Comparison of ENCODE assay signal across 11 cellular contexts in the genomic region with DNA sequence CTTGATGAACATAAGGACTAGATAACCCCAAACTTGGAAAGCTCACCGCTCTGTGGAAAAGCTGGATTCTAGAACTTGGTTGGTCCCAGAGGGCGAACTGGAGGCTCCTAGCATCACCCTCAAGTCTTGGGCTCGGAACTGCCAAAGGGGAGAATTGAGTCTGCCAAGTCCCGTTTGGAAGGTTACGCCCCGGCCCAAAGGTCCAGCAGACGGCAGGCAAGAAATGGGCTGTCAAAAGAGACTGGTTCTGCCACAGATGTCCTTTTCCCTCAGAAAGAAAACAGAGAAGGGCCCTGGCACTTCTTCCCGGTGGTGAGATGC.
A peak's percentile ranks its signal among the peaks of the same experiment; 100 is the strongest.
DNase-seq lines count a peak whose midpoint lies in the region; ATAC-seq and TF ChIP-seq lines count a peak whose summit lies in the region.
"Had no signal": no experiment of that assay in that cellular context is flagged by ENCODE, and none has a peak within 500 bp of the region (broad histone marks: within the 10 kb centered on the region; RNA-seq: fewer than 3 reads in every experiment).

No MANE protein-coding gene starts in this region.

- H4K20me1 ChIP-seq in KMS-11 (ENCODE audit: insufficient read depth) = no peaks in the 10 kb centered on the region

- H3K27me3 ChIP-seq in CD4-positive, CD25-positive, alpha-beta regulatory T cell (ENCODE audit: control insufficient read depth, insufficient read depth, low read length) = no peaks in the 10 kb centered on the region
- no peaks in the 10 kb centered on the region for H3K27me3 ChIP-seq in KMS-11 (ENCODE audit: insufficient read depth, low read depth)
- no peaks in the 10 kb centered on the region for H3K27me3 ChIP-seq in neuronal stem cell (ENCODE audit: control insufficient read depth in 3 of 3, insufficient read depth in 3 of 3, low read depth in 1 of 3, low read length in 3 of 3)

- no peak overlapping the region for H2BK12ac ChIP-seq in neuronal stem cell (ENCODE audit: low read length)

- no peak overlapping the region for H3K4me3 ChIP-seq in CD4-positive, CD25-positive, alpha-beta regulatory T cell (ENCODE audit: low read depth, low read length)
- no peak overlapping the region for H3K4me3 ChIP-seq in KMS-11 (IDR thresholded peaks at IDR 0.05; ENCODE audit: insufficient read depth, low read depth, low read length)
- H3K4me3 ChIP-seq in neuronal stem cell (ENCODE audit: low read length in 2 of 2) = no peak overlapping the region

- peak overlapping the region in 1 of 4 donors; percentile 37 for H3K4me3 Mint-ChIP-seq in CD4-positive, CD25-positive, alpha-beta regulatory T cell
- no peak overlapping the region for H3K4me3 Mint-ChIP-seq in dendritic cell treated with granulocyte-macrophage colony-stimulating factor and Interleukin-4, amounts not matched to agents 40 ng/mL and 50 ng/mL, for 4 days
- H3K4me3 Mint-ChIP-seq: activated CD8-positive, alpha-beta T cell treated with anti-CD3 and anti-CD28 coated beads for 36 hours; CD8-positive, alpha-beta T cell had no signal

- H2AFZ ChIP-seq in KMS-11 (ENCODE audit: low read depth) (no peak overlapping the region), neuronal stem cell (ENCODE audit: low read length) (peak overlapping the region; percentile 85)

- no peak for DNase-seq in CD4-positive, CD25-positive, alpha-beta regulatory T cell
- no peak for DNase-seq in neuronal stem cell (ENCODE audit: low spot score)
- no peak for DNase-seq in islet precursor cell
- DNase-seq: kidney, NCI-H510A had no signal

- no peaks in the 10 kb centered on the region for H3K9me3 Mint-ChIP-seq in CD4-positive, CD25-positive, alpha-beta regulatory T cell
- no peaks in the 10 kb centered on the region for H3K9me3 Mint-ChIP-seq in dendritic cell treated with granulocyte-macrophage colony-stimulating factor and Interleukin-4, amounts not matched to agents 40 ng/mL and 50 ng/mL, for 4 days
- H3K9me3 Mint-ChIP-seq: activated CD8-positive, alpha-beta T cell treated with anti-CD3 and anti-CD28 coated beads for 36 hours; CD8-positive, alpha-beta T cell had no signal

- no peak overlapping the region for H4K8ac ChIP-seq in neuronal stem cell (ENCODE audit: low read depth, low read length)

- H3K9me3 ChIP-seq in CD4-positive, CD25-positive, alpha-beta regulatory T cell (ENCODE audit: control insufficient read depth in 2 of 2, low read length in 2 of 2) = no peaks in the 10 kb centered on the region
- no peaks in the 10 kb centered on the region for H3K9me3 ChIP-seq in neuronal stem cell (replicated peaks in 1 of 2; ENCODE audit: control insufficient read depth in 2 of 2, insufficient read depth in 1 of 2, low read depth in 1 of 2, low read length in 2 of 2)

- H3K27ac ChIP-seq in CD4-positive, CD25-positive, alpha-beta regulatory T cell (ENCODE audit: insufficient read depth, low read length, poor library complexity, severe bottlenecking) = no peak overlapping the region
- H3K27ac ChIP-seq in KMS-11 (peak overlapping the region; percentile 100), neuronal stem cell (replicated peaks; ENCODE audit: low read length) (no peak overlapping the region)

- TF ChIP-seq CTCF in KMS-11 (conservative IDR thresholded peaks at IDR 0.05; ENCODE audit: low read depth, low read length) = no peak

- peak overlapping the region; percentile 41; the same call in 1 of the 2 replicates for H3K9ac ChIP-seq in KMS-11
- H3K9ac ChIP-seq in neuronal stem cell (ENCODE audit: low read depth, low read length, poor library complexity) = no peak overlapping the region

- H3K79me1 ChIP-seq in neuronal stem cell (ENCODE audit: low read depth, low read length) = no peaks in the 10 kb centered on the region

- H3K27ac Mint-ChIP-seq in CD4-positive, CD25-positive, alpha-beta regulatory T cell = peak overlapping the region in 2 of 3 donors; percentile 47 to 76
- peak overlapping the region; percentile 55 for H3K27ac Mint-ChIP-seq in dendritic cell treated with granulocyte-macrophage colony-stimulating factor and Interleukin-4, amounts not matched to agents 40 ng/mL and 50 ng/mL, for 4 days
- H3K27ac Mint-ChIP-seq: activated CD8-positive, alpha-beta T cell treated with anti-CD3 and anti-CD28 coated beads for 36 hours; CD8-positive, alpha-beta T cell had no signal

- H3K23ac ChIP-seq in neuronal stem cell (ENCODE audit: low read depth, low read length, poor library complexity) = no peak overlapping the region

- no peak overlapping the region for H3K14ac ChIP-seq in neuronal stem cell (ENCODE audit: low read length)

- no peak overlapping the region for H4K91ac ChIP-seq in neuronal stem cell (ENCODE audit: low read depth, low read length, poor library complexity)

- H3K4ac ChIP-seq in neuronal stem cell (ENCODE audit: low read length) = no peak overlapping the region

- H3K27me3 Mint-ChIP-seq in CD4-positive, CD25-positive, alpha-beta regulatory T cell = peaks cover 4% of the 10 kb centered on the region
- peaks cover 3% of the 10 kb centered on the region for H3K27me3 Mint-ChIP-seq in dendritic cell treated with granulocyte-macrophage colony-stimulating factor and Interleukin-4, amounts not matched to agents 40 ng/mL and 50 ng/mL, for 4 days

- H2BK120ac ChIP-seq in neuronal stem cell (ENCODE audit: low read depth, low read length) = no peak overlapping the region

- peak overlapping the region; percentile 28 for H2AK5ac ChIP-seq in neuronal stem cell (ENCODE audit: low read depth, low read length)

- H3K4me1 ChIP-seq in CD4-positive, CD25-positive, alpha-beta regulatory T cell (ENCODE audit: control insufficient read depth, insufficient read depth, low read length, poor library complexity, severe bottlenecking) = peaks cover 36% of the 10 kb centered on the region
- H3K4me1 ChIP-seq in KMS-11 (ENCODE audit: low read depth, poor library complexity, severe bottlenecking) (peaks cover 88% of the 10 kb centered on the region), neuronal stem cell (ENCODE audit: control insufficient read depth in 2 of 2, insufficient read depth in 1 of 2, low read depth in 1 of 2, low read length in 2 of 2) (peaks cover 37 to 58% of the 10 kb centered on the region in 2 donors)

- intact Hi-C loops in dendritic cell treated with granulocyte-macrophage colony-stimulating factor and Interleukin-4, amounts not matched to agents 40 ng/mL and 50 ng/mL, for 4 days (cut with micrococcal nuclease) = loop anchor here (5.0 to 10.0 kb wide), 2 partner anchors 59 to 887 kb away; no protein-coding TSS in a partner anchor

- no peak for ATAC-seq in CD4-positive, CD25-positive, alpha-beta regulatory T cell (ENCODE audit: low read depth in 2 of 2)
- no peak for ATAC-seq in GM19351 (IDR thresholded peaks at IDR 0.05; ENCODE audit: unreplicated experiment)
- no peak for ATAC-seq in HG03469 (IDR thresholded peaks at IDR 0.05; ENCODE audit: unreplicated experiment)
- ATAC-seq: activated CD8-positive, alpha-beta T cell treated with anti-CD3 and anti-CD28 coated beads for 36 hours; CD8-positive, alpha-beta T cell had no signal

- H3K79me2 ChIP-seq in KMS-11 (ENCODE audit: insufficient read depth, low read depth) = no peaks in the 10 kb centered on the region

- WGBS in neuronal stem cell (ENCODE audit: extremely low coverage in 2 of 2, insufficient read length in 2 of 2, insufficient replicate concordance in 1 of 2), 2 donors = no CpG with 5 or more reads among the region's 8 CpGs

- peak overlapping the region; percentile 42 for H3K4me2 ChIP-seq in KMS-11
- H3K4me2 ChIP-seq in neuronal stem cell (ENCODE audit: insufficient read depth, low read length, poor library complexity, severe bottlenecking) = no peak overlapping the region

- no peaks in the 10 kb centered on the region for H3K36me3 ChIP-seq in CD4-positive, CD25-positive, alpha-beta regulatory T cell (ENCODE audit: control insufficient read depth, insufficient read depth, low read length)
- no peaks in the 10 kb centered on the region for H3K36me3 ChIP-seq in KMS-11 (ENCODE audit: insufficient read depth)
- no peaks in the 10 kb centered on the region for H3K36me3 ChIP-seq in neuronal stem cell (replicated peaks in 1 of 2; ENCODE audit: control insufficient read depth in 2 of 2, insufficient read depth in 2 of 2, low read length in 2 of 2)

- H2BK15ac ChIP-seq in neuronal stem cell (ENCODE audit: low read length) = peak overlapping the region; percentile 26

- H3K4me1 Mint-ChIP-seq in CD4-positive, CD25-positive, alpha-beta regulatory T cell = peaks cover 10 to 47% (median 26%) of the 10 kb centered on the region in 4 donors
- peaks cover 60% of the 10 kb centered on the region for H3K4me1 Mint-ChIP-seq in dendritic cell treated with granulocyte-macrophage colony-stimulating factor and Interleukin-4, amounts not matched to agents 40 ng/mL and 50 ng/mL, for 4 days (ENCODE audit: low read depth)

- no peaks in the 10 kb centered on the region for H3K36me3 Mint-ChIP-seq in CD4-positive, CD25-positive, alpha-beta regulatory T cell
- no peaks in the 10 kb centered on the region for H3K36me3 Mint-ChIP-seq in dendritic cell treated with granulocyte-macrophage colony-stimulating factor and Interleukin-4, amounts not matched to agents 40 ng/mL and 50 ng/mL, for 4 days (ENCODE audit: low read depth)
- H3K36me3 Mint-ChIP-seq: CD8-positive, alpha-beta T cell had no signal

- no peak overlapping the region for H2BK5ac ChIP-seq in neuronal stem cell (ENCODE audit: low read length)

- H3K18ac ChIP-seq in neuronal stem cell (ENCODE audit: low read length) = peak overlapping the region; percentile 15
